8 cellular contexts compared by ENCODE assay signal in the genomic region with DNA sequence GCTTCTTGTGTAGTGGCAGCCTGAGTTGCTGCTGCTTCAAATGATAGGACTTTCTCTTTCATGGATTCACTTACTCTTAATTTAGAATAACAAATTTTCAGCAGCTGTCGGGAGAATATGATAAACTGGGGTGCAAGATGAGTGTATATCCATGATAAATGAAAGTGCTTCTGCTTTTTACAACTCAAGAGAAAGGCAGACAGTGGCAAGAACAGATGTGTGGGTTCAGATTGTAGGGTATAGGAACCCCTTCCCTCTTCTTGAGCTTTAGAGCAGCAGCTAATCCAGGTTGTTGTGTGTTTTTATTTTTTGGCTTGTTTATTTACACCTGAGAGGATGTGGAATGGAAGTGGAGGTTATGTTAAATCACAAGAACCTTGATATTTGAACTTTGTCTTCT. TPM values are rescaled to one million over a fixed set of nuclear protein-coding genes. Genes with fewer than 3 reads are reported as not detected.
A peak's percentile ranks its signal among the peaks of the same experiment; 100 is the strongest.
DNase-seq lines count a peak whose midpoint lies in the region; ATAC-seq, FAIRE-seq and TF ChIP-seq lines count a peak whose summit lies in the region.

No MANE protein-coding gene starts in this region.

- H3K27me3 ChIP-seq in DOHH2 (ENCODE audit: control insufficient read depth, low read length) = no peaks in the 10 kb centered on the region
- no peaks in the 10 kb centered on the region for H3K27me3 ChIP-seq in Peyer's patch
- no peaks in the 10 kb centered on the region for H3K27me3 ChIP-seq in endothelial cell of umbilical vein (ENCODE audit: control insufficient read depth in 2 of 2, insufficient read depth in 2 of 2, low read length in 2 of 2)
- H3K27me3 ChIP-seq in osteoblast (ENCODE audit: insufficient read depth, low read length) = no peaks in the 10 kb centered on the region

- no peaks in the 10 kb centered on the region for H3K9me1 ChIP-seq in endothelial cell of umbilical vein (replicated peaks; ENCODE audit: control insufficient read depth, extremely low read depth, insufficient read depth, low read length)

- H3K4me1 ChIP-seq in DOHH2 (ENCODE audit: control insufficient read depth, low read length) (peaks cover 42% of the 10 kb centered on the region), Peyer's patch (no peaks in the 10 kb centered on the region), endothelial cell of umbilical vein (ENCODE audit: control insufficient read depth, extremely low read depth, insufficient read depth, low read length) (peaks cover 10% of the 10 kb centered on the region), osteoblast (ENCODE audit: insufficient read depth, low read length) (peaks cover 2% of the 10 kb centered on the region)

- POLR2A ChIA-PET in endothelial cell of umbilical vein (lab: Charles Lee) = no interaction called here

- no peak for TF ChIP-seq POLR2A in Peyer's patch (IDR thresholded peaks at IDR 0.05)
- TF ChIP-seq POLR2A in endothelial cell of umbilical vein (IDR thresholded peaks at IDR 0.05; ENCODE audit: low read depth, low read length) = no peak
- no peak for TF ChIP-seq POLR2A in H54 (IDR thresholded peaks at IDR 0.05; ENCODE audit: low read depth, low read length)

- H3K9me3 ChIP-seq in DOHH2 (ENCODE audit: control insufficient read depth, insufficient read depth, low read length) = no peaks in the 10 kb centered on the region
- no peaks in the 10 kb centered on the region for H3K9me3 ChIP-seq in Peyer's patch
- H3K9me3 ChIP-seq in endothelial cell of umbilical vein (replicated peaks; ENCODE audit: control insufficient read depth, insufficient read depth, low read length) = no peaks in the 10 kb centered on the region
- no peaks in the 10 kb centered on the region for H3K9me3 ChIP-seq in osteoblast (ENCODE audit: low read depth, low read length)

- dilution Hi-C loops in endothelial cell of umbilical vein (cut with MboI; ENCODE audit: extremely low pct_ligation_motif_present, low sequenced_read_pairs) = no loop called here

- FAIRE-seq in endothelial cell of umbilical vein (lab: Jason Lieb, UNC) (peak; percentile 8), H54 (lab: Jason Lieb, UNC) (no peak)

- CTCF ChIA-PET in endothelial cell of umbilical vein (lab: Charles Lee) = interaction anchor here (2.5 kb wide), 1 partner anchor 82 kb away, joined by 6 read pairs; no protein-coding TSS in a partner anchor

- H3K4me2 ChIP-seq in DOHH2 (ENCODE audit: low read length) (peak overlapping the region; percentile 78), endothelial cell of umbilical vein (ENCODE audit: insufficient read depth, low read length) (peak overlapping the region; percentile 92), osteoblast (ENCODE audit: insufficient read depth, low read length) (peak overlapping the region; percentile 76)

- H2AFZ ChIP-seq in endothelial cell of umbilical vein (ENCODE audit: low read depth, low read length) = no peak overlapping the region
- no peak overlapping the region for H2AFZ ChIP-seq in osteoblast (ENCODE audit: low read length)

- BruUV-seq in endothelial cell of umbilical vein (replicated peaks; lab: Mats Ljungman, UMichigan) = no TSS peak

- peaks cover 58% of the 10 kb centered on the region for H3K79me2 ChIP-seq in DOHH2 (ENCODE audit: control insufficient read depth, low read length)
- peaks cover 19% of the 10 kb centered on the region for H3K79me2 ChIP-seq in endothelial cell of umbilical vein (ENCODE audit: control insufficient read depth, insufficient read depth, low read length)
- H3K79me2 ChIP-seq in osteoblast (ENCODE audit: insufficient read depth, low read length) = peaks cover 47% of the 10 kb centered on the region

- H3K4me3 ChIP-seq in DOHH2 (ENCODE audit: low read length) (peak overlapping the region; percentile 92), Peyer's patch (peak overlapping the region; percentile 41 to 72 (median 56)), endothelial cell of umbilical vein (replicated peaks in 1 of 3; ENCODE audit: insufficient read depth in 1 of 3, low read depth in 1 of 3, low read length in 3 of 3) (peak overlapping the region; percentile 77 to 99 (median 97)), osteoblast (ENCODE audit: insufficient read depth, low read length) (peak overlapping the region; percentile 81)

- peaks cover 24% of the 10 kb centered on the region for H3K36me3 ChIP-seq in DOHH2 (ENCODE audit: control insufficient read depth, low read length)
- H3K36me3 ChIP-seq in Peyer's patch = no peaks in the 10 kb centered on the region
- H3K36me3 ChIP-seq in endothelial cell of umbilical vein (ENCODE audit: control insufficient read depth in 2 of 2, extremely low read depth in 1 of 2, insufficient read depth in 2 of 2, low read length in 2 of 2) = no peaks in the 10 kb centered on the region
- H3K36me3 ChIP-seq in osteoblast (ENCODE audit: insufficient read depth, low read length) = no peaks in the 10 kb centered on the region

- H4K20me1 ChIP-seq in DOHH2 (ENCODE audit: control insufficient read depth, insufficient read depth, low read depth, low read length) (no peaks in the 10 kb centered on the region), endothelial cell of umbilical vein (replicated peaks; ENCODE audit: control insufficient read depth, extremely low read depth, insufficient read depth, low read length) (no peaks in the 10 kb centered on the region), osteoblast (ENCODE audit: insufficient read depth, low read length) (no peaks in the 10 kb centered on the region)

- intact Hi-C loops in endothelial cell of umbilical vein (cut with micrococcal nuclease) = loop anchor here (2.0 to 10.0 kb wide), 3 partner anchors 82 to 1552 kb away; a partner anchor contains a TSS

- H3F3A ChIP-seq in DOHH2 (ENCODE audit: control insufficient read depth, insufficient read depth) = peaks cover 13% of the 10 kb centered on the region

- TF ChIP-seq CTCF in DOHH2 (IDR thresholded peaks at IDR 0.05; ENCODE audit: low read depth, low read length, poor library complexity, severe bottlenecking) = no peak
- no peak for TF ChIP-seq CTCF in Peyer's patch (IDR thresholded peaks at IDR 0.05)
- TF ChIP-seq CTCF in endothelial cell of umbilical vein (IDR thresholded peaks at IDR 0.05; ENCODE audit: extremely low read depth in 1 of 2, insufficient read depth in 1 of 2, low read depth in 1 of 2, low read length in 2 of 2) = no peak
- TF ChIP-seq CTCF in osteoblast (IDR thresholded peaks at IDR 0.05; ENCODE audit: extremely low read depth, low read depth, low read length) = no peak

- H3K27ac ChIP-seq in DOHH2 (ENCODE audit: low read depth, low read length) (peak overlapping the region; percentile 97), Peyer's patch (peak overlapping the region in 3 of 4 donors; percentile 6 to 78 (median 77)), endothelial cell of umbilical vein (ENCODE audit: insufficient read depth, low read depth, low read length) (peak overlapping the region; percentile 86), osteoblast (ENCODE audit: low read depth, low read length) (peak overlapping the region; percentile 86)

- ATAC-seq in GM21381 (IDR thresholded peaks at IDR 0.05; ENCODE audit: unreplicated experiment) = no peak

- DNase-seq in Peyer's patch (no peak), endothelial cell of umbilical vein (ENCODE audit: low read depth, low spot score) (no peak), osteoblast (ENCODE audit: insufficient read length, low spot score, missing footprints) (no peak), H54 (ENCODE audit: insufficient read length, low spot score) (no peak), putamen (ENCODE audit: low spot score) (no peak), NCI-H1436 (lab: John Stamatoyannopoulos, UW) (no peak)

- H3K9ac ChIP-seq in endothelial cell of umbilical vein (replicated peaks; ENCODE audit: extremely low read depth, insufficient read depth, low read length) = peak overlapping the region; percentile 77

- H3K9me2 ChIP-seq in DOHH2 (replicated peaks; ENCODE audit: control insufficient read depth, low read length) = no peaks in the 10 kb centered on the region

TF ChIP-seq in endothelial cell of umbilical vein, 7 proteins besides CTCF, POLR2A, EP300 and RAD21:
- TF ChIP-seq MYC (IDR thresholded peaks at IDR 0.05; ENCODE audit: low read depth, low read length) = no peak
- no peak for TF ChIP-seq FOS (IDR thresholded peaks at IDR 0.05; ENCODE audit: borderline replicate concordance, insufficient read depth, low read length)
- no peak for TF ChIP-seq JUN (IDR thresholded peaks at IDR 0.05; ENCODE audit: borderline replicate concordance, insufficient read depth, insufficient read length, low read depth)
- TF ChIP-seq, protein P1, sequence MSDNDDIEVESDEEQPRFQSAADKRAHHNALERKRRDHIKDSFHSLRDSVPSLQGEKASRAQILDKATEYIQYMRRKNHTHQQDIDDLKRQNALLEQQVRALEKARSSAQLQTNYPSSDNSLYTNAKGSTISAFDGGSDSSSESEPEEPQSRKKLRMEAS (IDR thresholded peaks at IDR 0.05; ENCODE audit: insufficient read depth, insufficient read length) = no peak
- no peak for TF ChIP-seq POLR2AphosphoS5 (IDR thresholded peaks at IDR 0.05; ENCODE audit: insufficient read depth, low read depth, low read length)
- TF ChIP-seq GATA2 (IDR thresholded peaks at IDR 0.05; ENCODE audit: insufficient read depth, insufficient read length, low read depth, low read length) = no peak
- no peak for TF ChIP-seq EZH2 (IDR thresholded peaks at IDR 0.05; ENCODE audit: borderline replicate concordance, low read depth, low read length, severe bottlenecking)

RNA-seq across cellular contexts. Expression of a gene that starts 1.1 kb away (rescaled TPM):
- total RNA-seq in Peyer's patch = 100 to 1,000 TPM in 1 of 4 donors, 10 to 100 TPM in 3; 44.9 to 139 (median 69.2) TPM
- total RNA-seq in endothelial cell of umbilical vein = 63.3 and 65.7 TPM in 2 replicates
- 42.7 and 45.6 TPM in 2 replicates for polyA plus RNA-seq in endothelial cell of umbilical vein
- polyA plus RNA-seq in endothelial cell of umbilical vein (2011; cell fraction: cytosol; rRNA removed) = 79.0 and 85.5 TPM in 2 replicates
- polyA plus RNA-seq in endothelial cell of umbilical vein (2011; cell fraction: nucleus; rRNA removed) = 25.6 and 29.1 TPM in 2 replicates
- polyA plus RNA-seq in endothelial cell of umbilical vein (2012) = 78.5 and 80.0 TPM in 2 replicates
- 22.7 and 25.7 TPM in 2 replicates for polyA minus RNA-seq in endothelial cell of umbilical vein
- polyA minus RNA-seq in endothelial cell of umbilical vein (2011; cell fraction: cytosol; rRNA and poly(A)+ RNA removed) = 11.0 TPM
- polyA minus RNA-seq in endothelial cell of umbilical vein (2011; cell fraction: nucleus; rRNA and poly(A)+ RNA removed) = 19.0 and 24.5 TPM in 2 replicates
- 94.1 and 97.2 TPM in 2 replicates for total RNA-seq in osteoblast

RNA-seq across cellular contexts. Expression of a gene that starts 1.3 kb away (rescaled TPM):
- total RNA-seq in Peyer's patch = 1 to 10 TPM in 3 of 4 donors, under 1 TPM in 1; 0.88 to 5.8 (median 1.8) TPM
- 5.3 and 6.1 TPM in 2 replicates for total RNA-seq in endothelial cell of umbilical vein
- polyA plus RNA-seq in endothelial cell of umbilical vein = 0.38 and 0.95 TPM in 2 replicates
- polyA plus RNA-seq in endothelial cell of umbilical vein (2011; cell fraction: cytosol; rRNA removed) = 3.4 and 3.9 TPM in 2 replicates
- 1.4 and 1.6 TPM in 2 replicates for polyA plus RNA-seq in endothelial cell of umbilical vein (2011; cell fraction: nucleus; rRNA removed)
- polyA plus RNA-seq in endothelial cell of umbilical vein (2012) = 5.8 and 6.1 TPM in 2 replicates
- 0.42 and 1.3 TPM in 2 replicates for polyA minus RNA-seq in endothelial cell of umbilical vein
- 5.9 TPM for polyA minus RNA-seq in endothelial cell of umbilical vein (2011; cell fraction: cytosol; rRNA and poly(A)+ RNA removed)
- not detected in 2 replicates for polyA minus RNA-seq in endothelial cell of umbilical vein (2011; cell fraction: nucleus; rRNA and poly(A)+ RNA removed)
- total RNA-seq in osteoblast = 0.88 and 1.8 TPM in 2 replicates
